13 cellular contexts compared by ENCODE assay signal in genomic region chr4:6926081-6926480, GRCh38. TPM values are rescaled to one million over a fixed set of nuclear protein-coding genes. Genes with fewer than 3 reads are reported as not detected.
DNase-seq lines count a peak whose midpoint lies in the region; ATAC-seq, FAIRE-seq and TF ChIP-seq lines count a peak whose summit lies in the region.
"Had no signal": no experiment of that assay in that cellular context is flagged by ENCODE, and none has a peak within 500 bp of the region (broad histone marks: within the 10 kb centered on the region; RNA-seq: fewer than 3 reads in every experiment).

No MANE protein-coding gene starts in this region.

- H3K4me3 ChIP-seq in HepG2 (replicated peaks in 1 of 3; ENCODE audit: insufficient read depth in 1 of 3, low read depth in 2 of 3, low read length in 3 of 3), result no peak overlapping the region
- no peak overlapping the region for H3K4me3 ChIP-seq in upper lobe of left lung
- no peak overlapping the region for H3K4me3 ChIP-seq in A673 (ENCODE audit: low read depth, low read length, poor library complexity, severe bottlenecking)

- H3K27me3 Mint-ChIP-seq in activated naive CD4-positive, alpha-beta T cell treated with anti-CD3 and anti-CD28 coated beads, Interleukin-2, amount 10 ng/mL, durations not matched to agents 7 days and 5 days, result no peaks in the 10 kb centered on the region

- H3K36me3 Mint-ChIP-seq in activated naive CD4-positive, alpha-beta T cell treated with anti-CD3 and anti-CD28 coated beads, Interleukin-2, amount 10 ng/mL, durations not matched to agents 7 days and 5 days, result peaks cover 61% of the 10 kb centered on the region
- H3K36me3 Mint-ChIP-seq in activated naive CD4-positive, alpha-beta T cell treated with anti-CD3 and anti-CD28 coated beads, Interleukin-2, amount 50 U/mL, for 72 hours, result peaks cover 27 to 41% of the 10 kb centered on the region in 2 donors

- FAIRE-seq in HepG2 (lab: Jason Lieb, UNC), result peak; percentile 15
- FAIRE-seq: endometrium had no signal

- peak overlapping the region; percentile 87 for H3K27ac Mint-ChIP-seq in activated naive CD4-positive, alpha-beta T cell treated with anti-CD3 and anti-CD28 coated beads, Interleukin-2, amount 10 ng/mL, durations not matched to agents 7 days and 5 days
- H3K27ac Mint-ChIP-seq in activated naive CD4-positive, alpha-beta T cell treated with anti-CD3 and anti-CD28 coated beads, Interleukin-2, amount 50 U/mL, for 72 hours, result peak overlapping the region; percentile 84 to 95
- H3K27ac Mint-ChIP-seq: HFFc6 had no signal

- peak; percentile 28 to 44 for ATAC-seq in activated naive CD4-positive, alpha-beta T cell treated with anti-CD3 and anti-CD28 coated beads, Interleukin-2, amount 50 U/mL, for 72 hours
- ATAC-seq in HepG2 (no peak), upper lobe of left lung (ENCODE audit: low FRiP score in 2 of 2) (peak in 1 of 2 donors; percentile 72), HG03159 (IDR thresholded peaks at IDR 0.05; ENCODE audit: unreplicated experiment) (no peak), GM21367 (IDR thresholded peaks at IDR 0.05; ENCODE audit: unreplicated experiment) (no peak)

- peak overlapping the region; percentile 36 for H3K4me3 Mint-ChIP-seq in activated naive CD4-positive, alpha-beta T cell treated with anti-CD3 and anti-CD28 coated beads, Interleukin-2, amount 10 ng/mL, durations not matched to agents 7 days and 5 days
- H3K4me3 Mint-ChIP-seq: HFFc6 had no signal

- H3K9me3 ChIP-seq in HepG2 (ENCODE audit: low read length), result no peaks in the 10 kb centered on the region
- no peaks in the 10 kb centered on the region for H3K9me3 ChIP-seq in upper lobe of left lung
- H3K9me3 ChIP-seq in A673 (ENCODE audit: low read depth, low read length, poor library complexity, severe bottlenecking), result no peaks in the 10 kb centered on the region

- TF ChIP-seq POLR2A in HepG2 (IDR thresholded peaks at IDR 0.05; ENCODE audit: insufficient read depth in 1 of 2, low read depth in 2 of 2, low read length in 2 of 2) (no peak), upper lobe of left lung (IDR thresholded peaks at IDR 0.05) (peak in 1 of 4 donors; percentile 47)

- peaks cover 64% of the 10 kb centered on the region for H3K79me2 ChIP-seq in HepG2 (ENCODE audit: insufficient read depth, low read length)

- CTCF ChIA-PET in activated naive CD4-positive, alpha-beta T cell treated with anti-CD3 and anti-CD28 coated beads, Interleukin-2, amount 10 ng/mL, durations not matched to agents 7 days and 5 days (lab: Charles Lee), result interaction anchor here (1.1 to 3.1 kb wide), 9 partner anchors 8 to 144 kb away, joined by 3 to 15 read pairs (median 4); no protein-coding TSS in a partner anchor
- CTCF ChIA-PET in HepG2 (lab: Yijun Ruan, JAX; ENCODE audit: low intra/inter-chr PET ratio, low total read pairs) (no interaction called here), A673 (lab: Charles Lee) (no interaction called here)

- no peak for TF ChIP-seq CTCF in HepG2 (CRISPR knock-in tag; IDR thresholded peaks at IDR 0.05)
- no peak for TF ChIP-seq CTCF in upper lobe of left lung (IDR thresholded peaks at IDR 0.05)
- TF ChIP-seq CTCF in A673 (conservative IDR thresholded peaks at IDR 0.05; ENCODE audit: low read depth, low read length), result no peak

- H3K27me3 ChIP-seq in HepG2 (ENCODE audit: control insufficient read depth in 1 of 2, insufficient read depth in 2 of 2, low read length in 2 of 2) (no peaks in the 10 kb centered on the region), upper lobe of left lung (no peaks in the 10 kb centered on the region), A673 (replicated peaks; ENCODE audit: insufficient read depth, low read depth, low read length, poor library complexity) (no peaks in the 10 kb centered on the region)

- 91% methylated on average over 19 of the region's 19 CpGs for WGBS in HepG2 (ENCODE audit: low lambda C conversion rate)
- 81 to 85% methylated on average over 19 of the region's 19 CpGs for WGBS in upper lobe of left lung, 2 donors

- H3K9me3 Mint-ChIP-seq in activated naive CD4-positive, alpha-beta T cell treated with anti-CD3 and anti-CD28 coated beads, Interleukin-2, amount 10 ng/mL, durations not matched to agents 7 days and 5 days, result no peaks in the 10 kb centered on the region
- H3K9me3 Mint-ChIP-seq in activated naive CD4-positive, alpha-beta T cell treated with anti-CD3 and anti-CD28 coated beads, Interleukin-2, amount 50 U/mL, for 72 hours, result no peaks in the 10 kb centered on the region
- H3K9me3 Mint-ChIP-seq: HFFc6 had no signal

- peak overlapping the region; percentile 63 for H3K27ac ChIP-seq in HepG2 (ENCODE audit: extremely low read length, insufficient read depth, low read length)
- peak overlapping the region; percentile 59 to 83 (median 82) for H3K27ac ChIP-seq in upper lobe of left lung
- no peak overlapping the region for H3K27ac ChIP-seq in A673 (ENCODE audit: low read depth, low read length, poor library complexity, severe bottlenecking)

- H3K4me1 Mint-ChIP-seq in activated naive CD4-positive, alpha-beta T cell treated with anti-CD3 and anti-CD28 coated beads, Interleukin-2, amount 10 ng/mL, durations not matched to agents 7 days and 5 days, result peaks cover 71% of the 10 kb centered on the region

- no peak overlapping the region for H2AFZ ChIP-seq in HepG2 (ENCODE audit: low read length)

- H3K4me1 ChIP-seq in HepG2 (ENCODE audit: insufficient read depth, low read length) (peaks cover 88% of the 10 kb centered on the region), upper lobe of left lung (peaks cover 29 to 72% (median 42%) of the 10 kb centered on the region in 4 donors), A673 (ENCODE audit: insufficient read depth, low read length, poor library complexity, severe bottlenecking) (peaks cover 7% of the 10 kb centered on the region)

- in situ Hi-C loops in HepG2 (cut with HindIII; ENCODE audit: extremely low pct_ligation_motif_present, low pct_unique_long_range_greater_than_20kb), result no loop called here

- TF ChIP-seq EP300 in HepG2 (IDR thresholded peaks at IDR 0.05; ENCODE audit: low read depth in 2 of 2, low read length in 2 of 2) (no peak), HepG2 (CRISPR knock-in tag; IDR thresholded peaks at IDR 0.05; ENCODE audit: borderline replicate concordance) (no peak), upper lobe of left lung (IDR thresholded peaks at IDR 0.05) (no peak)

- intact Hi-C loops in HepG2 (cut with micrococcal nuclease; ENCODE audit: unreplicated experiment) (loop anchor here (2.0 to 5.0 kb wide), 3 partner anchors 13 to 46 kb away; no protein-coding TSS in a partner anchor), A673 (cut with micrococcal nuclease; ENCODE audit: unreplicated experiment) (no loop called here)

- DNase-seq in activated naive CD4-positive, alpha-beta T cell treated with anti-CD3 and anti-CD28 coated beads, Interleukin-2, amount 10 ng/mL, durations not matched to agents 7 days and 5 days, result peak; percentile 38
- no peak for DNase-seq in activated naive CD4-positive, alpha-beta T cell treated with Interleukin-2 at 50 U/mL for 16 hours
- DNase-seq in activated naive CD4-positive, alpha-beta T cell treated with anti-CD3 and anti-CD28 coated beads, Interleukin-2, amount 50 U/mL, for 72 hours (ENCODE audit: low spot score in 2 of 2), result no peak
- DNase-seq in HepG2 (ENCODE audit: low spot score) (no peak), upper lobe of left lung (no peak), A673 (ENCODE audit: low spot score) (no peak)
- DNase-seq: activated effector memory CD4-positive, alpha-beta T cell treated with anti-CD3 and anti-CD28 coated beads, Interleukin-2, amount 50 U/mL, for 16 hours; HFFc6; NCI-H748 treated with DMSO at 0.1 percent for 48 hours; stimulated activated CD4-positive, alpha-beta T cell treated with anti-CD3 and anti-CD28 coated beads, Interleukin-4, amount 100 ng/mL, for 1 hour had no signal

- POLR2A ChIA-PET in HepG2 (lab: Yijun Ruan, JAX), result interaction anchor here (1.2 to 2.1 kb wide), 6 partner anchors 8 to 142 kb away, joined by 3 to 22 read pairs (median 12); partner anchors contain the start of gene GRPEL1
- POLR2A ChIA-PET in A673 (lab: Charles Lee; ENCODE audit: low non-redundant PET), result no interaction called here

- H3K36me3 ChIP-seq in HepG2 (replicated peaks in 1 of 2; ENCODE audit: control insufficient read depth in 1 of 2, insufficient read depth in 2 of 2, low read length in 2 of 2) (peaks cover 15 to 39% of the 10 kb centered on the region in 2 experiments; a peak in 4 of 5 replicates), upper lobe of left lung (peaks cover 6 to 20% (median 15%) of the 10 kb centered on the region in 4 donors), A673 (ENCODE audit: insufficient read depth, low read length, poor library complexity, severe bottlenecking) (peaks cover 15% of the 10 kb centered on the region)

- no peak overlapping the region for H3K4me2 ChIP-seq in HepG2 (ENCODE audit: low read depth, low read length)

- BruUV-seq in HepG2 (replicated peaks; lab: Mats Ljungman, UMichigan) (no TSS peak), A673 (replicated peaks; lab: Mats Ljungman, UMichigan) (no TSS peak)

- peaks cover 47% of the 10 kb centered on the region for H4K20me1 ChIP-seq in HepG2 (ENCODE audit: insufficient read depth, low read length)

- TF ChIP-seq RAD21 in HepG2 (CRISPR knock-in tag; IDR thresholded peaks at IDR 0.05), result no peak

- H3K9ac ChIP-seq in HepG2 (ENCODE audit: insufficient read depth, low read depth, low read length), result no peak overlapping the region

RNA-seq across cellular contexts. Expression of gene TBC1D14, which starts 16.5 kb away (rescaled TPM):
- 10 to 100 TPM; 21.3 to 38.2 TPM for total RNA-seq in activated naive CD4-positive, alpha-beta T cell treated with anti-CD3 and anti-CD28 coated beads, Interleukin-2, amount 50 U/mL, for 72 hours
- total RNA-seq in HepG2 (2016; rRNA removed; fragmentation: Illumina TruSeq; extraction: Trizol) (46.5 and 53.3 TPM in 2 replicates), upper lobe of left lung (10 to 100 TPM; 47.7 to 61.8 (median 57.8) TPM), A673 (2021) (44.3 and 46.0 TPM in 2 replicates)
- total RNA-seq in HepG2 (2016; cell fraction: cytosol; rRNA removed; fragmentation: Illumina TruSeq; extraction: Trizol; ENCODE audit: low read depth), result 65.4 and 73.2 TPM in 2 replicates
- 45.9 and 47.6 TPM in 2 replicates for total RNA-seq in HepG2 (2016; cell fraction: insoluble cytoplasmic fraction; rRNA removed; fragmentation: Illumina TruSeq; extraction: Trizol)
- total RNA-seq in HepG2 (2016; cell fraction: membrane; rRNA removed; fragmentation: Illumina TruSeq; extraction: Trizol), result 39.0 and 41.3 TPM in 2 replicates
- 38.2 and 42.5 TPM in 2 replicates for total RNA-seq in HepG2 (2016; cell fraction: nucleus; rRNA removed; fragmentation: Illumina TruSeq; extraction: Trizol)
- polyA plus RNA-seq in HepG2 (2011; rRNA removed), result 29.5 and 31.8 TPM in 2 replicates
- polyA plus RNA-seq in HepG2 (2011; cell fraction: cytosol; rRNA removed), result 29.0 and 31.7 TPM in 2 replicates
- 29.6 and 30.6 TPM in 2 replicates for polyA plus RNA-seq in HepG2 (2011; cell fraction: nucleus; rRNA removed)
- polyA plus RNA-seq in HepG2 (2012), result 31.1 and 34.7 TPM in 2 replicates
- 5.0 TPM in 2 replicates for polyA plus RNA-seq in HepG2 (2016; cell fraction: cytosol; fragmentation: Illumina TruSeq; extraction: Trizol; ENCODE audit: low read depth)
- 34.0 and 38.1 TPM in 2 replicates for polyA plus RNA-seq in HepG2 (2016; cell fraction: insoluble cytoplasmic fraction; fragmentation: Illumina TruSeq; extraction: Trizol; ENCODE audit: low read depth)
- 15.8 and 17.3 TPM in 2 replicates for polyA plus RNA-seq in HepG2 (2016; cell fraction: membrane; fragmentation: Illumina TruSeq; extraction: Trizol; ENCODE audit: low read depth)
- polyA plus RNA-seq in HepG2 (2016; cell fraction: nucleus; fragmentation: Illumina TruSeq; extraction: Trizol; ENCODE audit: insufficient read depth, low read depth), result 42.2 and 45.1 TPM in 2 replicates
- 34.1 and 63.3 TPM in 2 replicates for polyA minus RNA-seq in HepG2 (2011; rRNA and poly(A)+ RNA removed; ENCODE audit: low replicate concordance)
- polyA minus RNA-seq in HepG2 (2011; cell fraction: cytosol; rRNA and poly(A)+ RNA removed), result 21.7 and 28.5 TPM in 2 replicates
- polyA minus RNA-seq in HepG2 (2011; cell fraction: nucleus; rRNA and poly(A)+ RNA removed), result 25.8 and 31.3 TPM in 2 replicates

Comparison
In these comparisons a context has a peak if more than half of its experiments do, and no peak if none do; other contexts are left out.
1. ATAC-seq: peak in activated naive CD4-positive, alpha-beta T cell treated with anti-CD3 and anti-CD28 coated beads, Interleukin-2, amount 50 U/mL, for 72 hours (2 of 2); none in HepG2 (single experiment), HG03159 (single experiment) and GM21367 (single experiment).